28 cellular contexts compared by ENCODE assay signal in genomic region chr7:11551470-11551869, GRCh38.
"Had no signal": no experiment of that assay in that cellular context is flagged by ENCODE, and none has a peak within 500 bp of the region (broad histone marks: within the 10 kb centered on the region; RNA-seq: fewer than 3 reads in every experiment).

No MANE protein-coding gene starts in this region.

- H3K4me3 ChIP-seq: neural progenitor cell, ovary, psoas muscle, right lobe of liver, sigmoid colon, suprapubic skin, testis, tibial artery, transverse colon, upper lobe of right lung, uterus had no signal

- H3K4me3 Mint-ChIP-seq: natural killer cell; nephron; neural progenitor cell; stimulated activated memory B cell treated with anti-CD40 and anti-IgM and Interleukin-4, amounts not matched to agents 10 μg/mL and 1 μg/mL and 100 μg/mL, for 72 hours; stimulated activated naive CD8-positive, alpha-beta T cell treated with anti-CD3 and anti-CD28 coated beads, Interleukin-15, amount 100 ng/mL, for 72 hours; type B pancreatic cell had no signal

- H3K36me3 Mint-ChIP-seq: stimulated activated memory B cell treated with anti-CD40 and anti-IgM and Interleukin-4, amounts not matched to agents 10 μg/mL and 1 μg/mL and 100 μg/mL, for 72 hours; type B pancreatic cell had no signal

- DNase-seq: natural killer cell; occipital lobe; ovary; posterior cingulate gyrus; psoas muscle; right cardiac atrium; right lobe of liver; sigmoid colon; small intestine; stimulated activated CD4-positive, alpha-beta T cell treated with anti-CD3 and anti-CD28 coated beads, Interleukin-1b, Interleukin-23, amount 100 ng/mL, for 48 hours; stimulated activated CD4-positive, alpha-beta T cell treated with anti-CD3 and anti-CD28 coated beads, Interleukin-4, amount 100 ng/mL, for 1 hour; stimulated activated CD4-positive, alpha-beta T cell treated with anti-CD3 and anti-CD28 coated beads, Interleukin-4, amount 100 ng/mL, for 4 hours; stimulated activated CD8-positive, alpha-beta memory T cell treated with anti-CD3 and anti-CD28 coated beads, Interleukin-4, amount 100 ng/mL, for 48 hours; stimulated activated naive CD4-positive, alpha-beta T cell; stimulated activated naive CD8-positive, alpha-beta T cell treated with anti-CD3 and anti-CD28 coated beads, Interleukin-15, amount 100 ng/mL, for 72 hours; stimulated activated naive CD8-positive, alpha-beta T cell treated with anti-CD3 and anti-CD28 coated beads, Interleukin-15, Interleukin-2, amounts not matched to agents 100 U/mL and 50 U/mL, for 24 hours; substantia nigra; testis; tibial artery; transverse colon; upper lobe of right lung; uterus had no signal

- H3K27me3 ChIP-seq: neural progenitor cell, ovary, right lobe of liver, sigmoid colon, suprapubic skin, testis, tibial artery, transverse colon, upper lobe of right lung, uterus had no signal

- H3K27me3 Mint-ChIP-seq: progenitor cell of endocrine pancreas; stimulated activated memory B cell treated with anti-CD40 and anti-IgM and Interleukin-4, amounts not matched to agents 10 μg/mL and 1 μg/mL and 100 μg/mL, for 72 hours; stimulated activated naive CD8-positive, alpha-beta T cell treated with anti-CD3 and anti-CD28 coated beads, Interleukin-15, amount 100 ng/mL, for 72 hours; type B pancreatic cell had no signal

- H3K36me3 ChIP-seq: neural progenitor cell, ovary, right lobe of liver, sigmoid colon, suprapubic skin, tibial artery, transverse colon, upper lobe of right lung, uterus had no signal

- H3K27ac Mint-ChIP-seq: natural killer cell; nephron; neural progenitor cell; progenitor cell of endocrine pancreas; stimulated activated memory B cell treated with anti-CD40 and anti-IgM and Interleukin-4, amounts not matched to agents 10 μg/mL and 1 μg/mL and 100 μg/mL, for 72 hours; stimulated activated naive CD8-positive, alpha-beta T cell treated with anti-CD3 and anti-CD28 coated beads, Interleukin-15, amount 100 ng/mL, for 72 hours; type B pancreatic cell had no signal

- H3K4me1 Mint-ChIP-seq: natural killer cell; neural progenitor cell; stimulated activated memory B cell treated with anti-CD40 and anti-IgM and Interleukin-4, amounts not matched to agents 10 μg/mL and 1 μg/mL and 100 μg/mL, for 72 hours; stimulated activated naive CD8-positive, alpha-beta T cell treated with anti-CD3 and anti-CD28 coated beads, Interleukin-15, amount 100 ng/mL, for 72 hours had no signal
